In the genomic region with DNA sequence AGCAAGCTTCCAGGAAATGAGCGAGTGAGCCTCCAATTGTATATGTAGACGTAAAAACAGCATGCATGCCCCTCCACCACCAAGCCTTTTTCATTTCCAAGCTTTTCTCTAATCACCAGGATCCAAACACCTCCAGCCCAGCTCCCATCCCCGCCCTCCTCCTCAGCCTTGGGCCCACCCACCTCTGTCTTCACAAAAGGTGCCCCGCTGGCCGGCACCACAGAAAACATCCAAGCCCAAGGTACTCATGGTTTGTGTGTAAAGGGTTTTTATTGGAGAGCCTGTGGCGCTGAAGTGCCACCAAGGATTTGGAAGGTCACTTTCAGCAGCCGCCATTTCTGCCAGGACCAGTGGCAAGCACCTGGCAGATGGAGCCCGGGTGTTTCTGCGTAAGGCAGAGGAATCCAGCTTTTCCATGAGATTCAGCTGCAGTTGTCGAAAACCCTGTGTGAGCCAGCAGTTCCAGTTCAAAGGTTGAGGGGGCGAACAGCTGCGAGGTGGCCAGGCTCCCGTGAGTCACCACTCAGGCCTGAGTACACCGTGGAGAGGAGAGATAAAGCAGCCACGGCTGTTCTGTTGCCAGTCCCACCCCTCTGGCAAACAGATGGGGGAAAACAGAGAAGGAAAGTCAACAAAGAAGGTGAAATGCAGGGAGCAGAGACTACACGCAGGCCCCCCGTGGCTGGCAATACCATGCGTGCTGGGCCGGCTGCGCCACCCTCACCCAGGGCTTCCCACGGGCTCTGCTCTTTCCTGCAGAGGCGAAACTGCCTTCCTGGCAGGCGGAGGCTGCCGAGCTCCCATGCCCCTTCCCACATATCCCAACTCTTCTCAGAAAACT, we compare ENCODE assay signal across 11 cellular contexts. TPM values are rescaled to one million over a fixed set of nuclear protein-coding genes. Genes with fewer than 3 reads are reported as not detected.
A peak's percentile ranks its signal among the peaks of the same experiment; 100 is the strongest.
DNase-seq lines count a peak whose midpoint lies in the region; ATAC-seq, FAIRE-seq and TF ChIP-seq lines count a peak whose summit lies in the region.
"Had no signal": no experiment of that assay in that cellular context is flagged by ENCODE, and none has a peak within 500 bp of the region (broad histone marks: within the 10 kb centered on the region; RNA-seq: fewer than 3 reads in every experiment).

No MANE protein-coding gene starts in this region.

- no peaks in the 10 kb centered on the region for H3K9me3 ChIP-seq in right atrium auricular region
- no peaks in the 10 kb centered on the region for H3K9me3 ChIP-seq in smooth muscle cell (replicated peaks; ENCODE audit: low read depth)

- no peaks in the 10 kb centered on the region for H3K36me3 ChIP-seq in right atrium auricular region
- no peaks in the 10 kb centered on the region for H3K36me3 ChIP-seq in smooth muscle cell (ENCODE audit: low read depth)

- H3K79me2 ChIP-seq in smooth muscle cell (ENCODE audit: low read depth) = no peaks in the 10 kb centered on the region

- H3K4me3 Mint-ChIP-seq in stimulated activated effector memory CD8-positive, alpha-beta T cell treated with anti-CD3 and anti-CD28 coated beads, Interleukin-12 subunit alpha, Interleukin-12 subunit beta, amount 100 ng/mL, for 72 hours = no peak overlapping the region
- H3K4me3 Mint-ChIP-seq: activated naive CD8-positive, alpha-beta T cell treated with anti-CD3 and anti-CD28 coated beads for 36 hours; naive B cell had no signal

- TF ChIP-seq CTCF in right atrium auricular region (IDR thresholded peaks at IDR 0.05) (no peak), smooth muscle cell (IDR thresholded peaks at IDR 0.05; ENCODE audit: borderline replicate concordance, insufficient read depth, poor library complexity, severe bottlenecking) (no peak)

- H3F3A ChIP-seq in smooth muscle cell (ENCODE audit: low read depth) = no peaks in the 10 kb centered on the region

- H3K4me1 ChIP-seq in right atrium auricular region (peaks cover 2 to 38% of the 10 kb centered on the region in 2 donors), smooth muscle cell (ENCODE audit: low read depth) (peaks cover 9% of the 10 kb centered on the region)

- no peaks in the 10 kb centered on the region for H4K20me1 ChIP-seq in smooth muscle cell (ENCODE audit: low read depth)

- ATAC-seq in stimulated activated effector memory CD8-positive, alpha-beta T cell treated with anti-CD3 and anti-CD28 coated beads, Interleukin-12 subunit alpha, Interleukin-12 subunit beta, amount 100 ng/mL, for 72 hours = no peak
- ATAC-seq in HG02678 (IDR thresholded peaks at IDR 0.05; ENCODE audit: unreplicated experiment) = no peak

- H3K4me1 Mint-ChIP-seq in stimulated activated effector memory CD8-positive, alpha-beta T cell treated with anti-CD3 and anti-CD28 coated beads, Interleukin-12 subunit alpha, Interleukin-12 subunit beta, amount 100 ng/mL, for 72 hours = no peaks in the 10 kb centered on the region
- H3K4me1 Mint-ChIP-seq: naive B cell had no signal

- no peaks in the 10 kb centered on the region for H3K27me3 ChIP-seq in right atrium auricular region
- no peaks in the 10 kb centered on the region for H3K27me3 ChIP-seq in smooth muscle cell (ENCODE audit: low read depth)

- 50% methylated on average over 24 of the region's 24 CpGs for WGBS in smooth muscle cell (ENCODE audit: low lambda C conversion rate)

- DNase-seq in HUDEP-2 (lab: John Stamatoyannopoulos, UW; ENCODE audit: unreplicated experiment in 76 of 76) (peak in 68 of 76 experiments; percentile 21 to 86 (median 56)), SHP77 treated with DMSO at 0.1 percent for 48 hours (lab: John Stamatoyannopoulos, UW) (peak; percentile 77), right atrium auricular region (ENCODE audit: low spot score) (peak; percentile 74), smooth muscle cell (lab: John Stamatoyannopoulos, UW; ENCODE audit: unreplicated experiment) (no peak), UCSD-AML1 (lab: John Stamatoyannopoulos, UW; ENCODE audit: unreplicated experiment) (no peak), GM12891 (ENCODE audit: insufficient read length, low spot score) (no peak)
- no peak for DNase-seq in stimulated activated effector memory CD8-positive, alpha-beta T cell treated with anti-CD3 and anti-CD28 coated beads, Interleukin-12 subunit alpha, Interleukin-12 subunit beta, amount 100 ng/mL, for 72 hours (ENCODE audit: low spot score in 2 of 2)
- DNase-seq: activated naive CD8-positive, alpha-beta T cell treated with anti-CD3 and anti-CD28 coated beads for 36 hours; naive B cell; NCI-H526 had no signal

- no peak overlapping the region for H3K9ac ChIP-seq in smooth muscle cell (ENCODE audit: low read depth)

- no peak overlapping the region for H3K27ac Mint-ChIP-seq in stimulated activated effector memory CD8-positive, alpha-beta T cell treated with anti-CD3 and anti-CD28 coated beads, Interleukin-12 subunit alpha, Interleukin-12 subunit beta, amount 100 ng/mL, for 72 hours
- H3K27ac Mint-ChIP-seq: activated naive CD8-positive, alpha-beta T cell treated with anti-CD3 and anti-CD28 coated beads for 36 hours; naive B cell had no signal

- no peak overlapping the region for H3K4me3 ChIP-seq in right atrium auricular region
- no peak overlapping the region for H3K4me3 ChIP-seq in smooth muscle cell

- H2AFZ ChIP-seq in smooth muscle cell (ENCODE audit: low read depth) = no peak overlapping the region

- no peaks in the 10 kb centered on the region for H3K36me3 Mint-ChIP-seq in stimulated activated effector memory CD8-positive, alpha-beta T cell treated with anti-CD3 and anti-CD28 coated beads, Interleukin-12 subunit alpha, Interleukin-12 subunit beta, amount 100 ng/mL, for 72 hours
- H3K36me3 Mint-ChIP-seq: activated naive CD8-positive, alpha-beta T cell treated with anti-CD3 and anti-CD28 coated beads for 36 hours; naive B cell had no signal

- no peaks in the 10 kb centered on the region for H3K9me3 Mint-ChIP-seq in stimulated activated effector memory CD8-positive, alpha-beta T cell treated with anti-CD3 and anti-CD28 coated beads, Interleukin-12 subunit alpha, Interleukin-12 subunit beta, amount 100 ng/mL, for 72 hours
- H3K9me3 Mint-ChIP-seq: activated naive CD8-positive, alpha-beta T cell treated with anti-CD3 and anti-CD28 coated beads for 36 hours had no signal

- FAIRE-seq in GM12891 (lab: Jason Lieb, UNC) = no peak

- TF ChIP-seq POLR2A in GM12891 (IDR thresholded peaks at IDR 0.05; ENCODE audit: low read depth, low read length) = no peak

- peak overlapping the region; percentile 38 for H3K4me2 ChIP-seq in smooth muscle cell

- peak overlapping the region; percentile 69 to 87 for H3K27ac ChIP-seq in right atrium auricular region
- peak overlapping the region; percentile 13 for H3K27ac ChIP-seq in smooth muscle cell (ENCODE audit: low read depth)

TF ChIP-seq in GM12891, 5 proteins besides CTCF, POLR2A, EP300 and RAD21:
- TF ChIP-seq POU2F2 (IDR thresholded peaks at IDR 0.05; ENCODE audit: low read depth, low read length) = no peak
- no peak for TF ChIP-seq PAX5 (IDR thresholded peaks at IDR 0.05; ENCODE audit: insufficient read depth, low read length, severe bottlenecking)
- no peak for TF ChIP-seq SPI1 (IDR thresholded peaks at IDR 0.05; ENCODE audit: low read depth, low read length)
- no peak for TF ChIP-seq TAF1 (IDR thresholded peaks at IDR 0.05; ENCODE audit: low read depth, low read length)
- TF ChIP-seq POLR2AphosphoS5 (IDR thresholded peaks at IDR 0.05; ENCODE audit: low read depth, low read length) = no peak

RNA-seq across cellular contexts. Expression of a gene that starts 38.2 kb away (rescaled TPM):
- 1 to 10 TPM; 6.2 to 7.1 TPM for total RNA-seq in right atrium auricular region
- total RNA-seq in smooth muscle cell = 2.1 and 4.4 TPM in 2 replicates
- polyA plus RNA-seq in smooth muscle cell = 2.0 and 4.6 TPM in 2 replicates
- 28.6 TPM for polyA plus RNA-seq in GM12891 (2012; ENCODE audit: low read depth, missing spikeins)

Comparison
In these comparisons a context has a peak if more than half of its experiments do, and no peak if none do; other contexts are left out.
1. DNase-seq: peak in HUDEP-2 (68 of 76), SHP77 treated with DMSO at 0.1 percent for 48 hours (single experiment) and right atrium auricular region (single experiment); none in smooth muscle cell (single experiment), stimulated activated effector memory CD8-positive, alpha-beta T cell treated with anti-CD3 and anti-CD28 coated beads, Interleukin-12 subunit alpha, Interleukin-12 subunit beta, amount 100 ng/mL, for 72 hours (0 of 2), UCSD-AML1 (single experiment) and GM12891 (single experiment).